ENCODE assay signal across 8 cellular contexts in the genomic region with DNA sequence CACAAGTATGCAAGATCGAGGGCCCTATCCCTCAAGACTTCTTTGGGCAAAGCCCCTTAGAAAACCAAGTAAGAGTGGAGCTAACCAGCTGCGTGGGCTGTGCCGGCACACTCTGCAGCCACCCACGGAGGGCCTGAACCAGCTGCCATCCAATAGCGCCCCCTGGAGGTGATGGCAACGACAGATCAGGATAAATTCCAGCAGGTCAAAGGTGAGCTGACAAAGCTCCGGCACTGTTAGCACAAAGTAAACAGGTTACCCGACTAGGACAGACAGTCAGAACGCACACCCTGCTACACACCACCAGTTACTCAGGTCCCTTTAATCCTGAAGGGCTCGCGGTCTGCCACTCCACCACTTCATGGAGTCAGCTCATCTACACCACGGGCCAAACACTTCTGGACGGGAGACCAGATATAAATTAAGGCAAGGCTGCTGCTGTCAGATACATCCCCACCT. TPM values are rescaled to one million over a fixed set of nuclear protein-coding genes. Genes with fewer than 3 reads are reported as not detected.
DNase-seq lines count a peak whose midpoint lies in the region; ATAC-seq and TF ChIP-seq lines count a peak whose summit lies in the region.

No MANE protein-coding gene starts in this region.

- H3K36me3 ChIP-seq in osteoblast (ENCODE audit: insufficient read depth, low read length), result peaks cover 26% of the 10 kb centered on the region
- H3K36me3 ChIP-seq in transverse colon, result peaks cover 0 to 9% (median 4%) of the 10 kb centered on the region in 4 donors

- no peaks in the 10 kb centered on the region for H3K27me3 ChIP-seq in osteoblast (ENCODE audit: insufficient read depth, low read length)
- no peaks in the 10 kb centered on the region for H3K27me3 ChIP-seq in transverse colon

- TF ChIP-seq EP300 in transverse colon (IDR thresholded peaks at IDR 0.05; ENCODE audit: low read depth), result no peak

- H3K27ac ChIP-seq in osteoblast (ENCODE audit: low read depth, low read length) (no peak overlapping the region), transverse colon (no peak overlapping the region)

- DNase-seq in Right ventricle myocardium inferior (ENCODE audit: missing footprints) (no peak), cardiac septum (ENCODE audit: low spot score) (no peak), NOMO-1 treated with dmso at 0.1 percent for 144 hours (lab: John Stamatoyannopoulos, UW; ENCODE audit: unreplicated experiment) (peak; percentile 54), activated T-cell treated with anti-CD3 and anti-CD28 coated beads for 24 hours (ENCODE audit: low read depth) (peak; percentile 59), fibroblast of mammary gland (ENCODE audit: low read depth) (peak; percentile 65), osteoblast (ENCODE audit: insufficient read length, low spot score, missing footprints) (peak; percentile 92), transverse colon (peak; percentile 80)

- TF ChIP-seq CTCF in fibroblast of mammary gland (conservative IDR thresholded peaks at IDR 0.05; ENCODE audit: control insufficient read depth, insufficient read depth, low read depth, low read length) (peak; percentile 67), osteoblast (IDR thresholded peaks at IDR 0.05; ENCODE audit: extremely low read depth, low read depth, low read length) (peak; percentile 77), transverse colon (IDR thresholded peaks at IDR 0.05) (peak; percentile 67 to 80 (median 71))

- H3K4me3 ChIP-seq in fibroblast of mammary gland (ENCODE audit: control insufficient read depth, low read depth, low read length) (no peak overlapping the region), osteoblast (ENCODE audit: insufficient read depth, low read length) (no peak overlapping the region), transverse colon (no peak overlapping the region)

- in situ Hi-C loops in transverse colon (cut with MboI; ENCODE audit: low pct_ligation_motif_present in 1 of 4, low pct_unique_long_range_greater_than_20kb in 1 of 4, low sequenced_read_pairs in 3 of 4), result loop anchor here in 2 of 4 donors (10.0 kb wide), 2 partner anchors 53 to 63 kb away; partner anchors contain the start of gene MYO1A (in 1 of the 2)

- TF ChIP-seq POLR2A in transverse colon (IDR thresholded peaks at IDR 0.05), result no peak

- 17 to 25% methylated on average over 5 to 13 of the region's 13 CpGs for WGBS in transverse colon (ENCODE audit: low coverage in 1 of 2), 2 donors

- intact Hi-C loops in Right ventricle myocardium inferior (cut with DNase I) (loop anchor here (1.0 to 5.0 kb wide), 3 partner anchors 54 to 244 kb away; no protein-coding TSS in a partner anchor), cardiac septum (cut with DNase I) (no loop called here), transverse colon (cut with DNase I; ENCODE audit: low total_unique reads) (loop anchor here (10.0 kb wide), 1 partner anchor 183 kb away; no protein-coding TSS in a partner anchor)

- H3K4me1 ChIP-seq in osteoblast (ENCODE audit: insufficient read depth, low read length) (peaks cover 23% of the 10 kb centered on the region), transverse colon (peaks cover 6 to 32% (median 20%) of the 10 kb centered on the region in 4 donors)

- H2AFZ ChIP-seq in osteoblast (ENCODE audit: low read length), result no peak overlapping the region

- H3K79me2 ChIP-seq in osteoblast (ENCODE audit: insufficient read depth, low read length), result peaks cover 51% of the 10 kb centered on the region

- H4K20me1 ChIP-seq in osteoblast (ENCODE audit: insufficient read depth, low read length), result peaks cover 49% of the 10 kb centered on the region

- ATAC-seq in Right ventricle myocardium inferior, result peak; percentile 17
- ATAC-seq in HG03095 (IDR thresholded peaks at IDR 0.05; ENCODE audit: unreplicated experiment), result no peak

- H3K9me3 ChIP-seq in osteoblast (ENCODE audit: low read depth, low read length), result no peaks in the 10 kb centered on the region
- no peaks in the 10 kb centered on the region for H3K9me3 ChIP-seq in transverse colon

- H3K4me2 ChIP-seq in osteoblast (ENCODE audit: insufficient read depth, low read length), result no peak overlapping the region

RNA-seq across cellular contexts. Expression of gene ZBTB39, which starts 4.9 kb away (rescaled TPM):
- 3.3 TPM for total RNA-seq in Right ventricle myocardium inferior
- total RNA-seq in cardiac septum, result 3.5 TPM
- 4.4 and 4.7 TPM in 2 replicates for total RNA-seq in osteoblast
- total RNA-seq in transverse colon, result 1 to 10 TPM; 3.4 to 8.0 (median 4.8) TPM

RNA-seq across cellular contexts. Expression of gene TAC3, which starts 14.9 kb away (rescaled TPM):
- total RNA-seq in Right ventricle myocardium inferior (not detected), cardiac septum (not detected), osteoblast (not detected in 2 replicates), transverse colon (10 to 100 TPM in 1 of 4 donors, 1 to 10 TPM in 2, not detected in 1; 2.5 to 47.1 (median 9.2) TPM)

RNA-seq across cellular contexts. Expression of gene RDH16, which starts 44.1 kb away (rescaled TPM):
- total RNA-seq in Right ventricle myocardium inferior (not detected), cardiac septum (0.22 TPM), osteoblast (under 0.01 TPM in 2 replicates), transverse colon (under 1 TPM in 2 of 4 donors, not detected in 2; 0.48 to 0.55 TPM)

RNA-seq across cellular contexts. Expression of gene MYO1A, which starts 48.5 kb away (rescaled TPM):
- not detected for total RNA-seq in Right ventricle myocardium inferior
- 0.11 TPM for total RNA-seq in cardiac septum
- total RNA-seq in osteoblast, result under 0.01 TPM in 1 of 2 replicates, not detected in the other
- total RNA-seq in transverse colon, result 100 to 1,000 TPM; 118 to 234 (median 184) TPM

Comparison
In these comparisons a context has a peak if more than half of its experiments do, and no peak if none do; other contexts are left out.
1. DNase-seq: peak in NOMO-1 treated with dmso at 0.1 percent for 144 hours (single experiment), activated T-cell treated with anti-CD3 and anti-CD28 coated beads for 24 hours (single experiment), fibroblast of mammary gland (single experiment), osteoblast (single experiment) and transverse colon (single experiment); none in Right ventricle myocardium inferior (single experiment) and cardiac septum (single experiment).
2. Peak in every context shown above with its lines, with median percentiles within 50 percentile points of each other: CTCF ChIP-seq.